ENCODE assay signal across 1 cellular context in genomic region chr2:69565431-69565839, GRCh38.
TF ChIP-seq lines count a peak whose summit lies in the region.

No MANE protein-coding gene starts in this region.

TF ChIP-seq in GM23338, 12 proteins besides CTCF, POLR2A, EP300 and RAD21 (continued from another document):
- TF ChIP-seq ZNF462 (CRISPR knock-in tag; IDR thresholded peaks at IDR 0.05) (no peak), POLR2AphosphoS5 (IDR thresholded peaks at IDR 0.05; ENCODE audit: low read depth) (no peak), EZH2phosphoT487 (IDR thresholded peaks at IDR 0.05; ENCODE audit: unreplicated experiment) (no peak), JUNB (IDR thresholded peaks at IDR 0.05; ENCODE audit: unreplicated experiment) (no peak)
